In genomic region chr11:18770479-18771125, GRCh38 we compare ENCODE assay signal across 1 cellular context.
A peak's percentile ranks its signal among the peaks of the same experiment; 100 is the strongest.
TF ChIP-seq lines count a peak whose summit lies in the region.

No MANE protein-coding gene starts in this region.

TF ChIP-seq in GM12878, 131 proteins besides CTCF, POLR2A, EP300 and RAD21 (continued from another document):
- TF ChIP-seq ZBTB4 (CRISPR knock-in tag; IDR thresholded peaks at IDR 0.05) (no peak), EED (IDR thresholded peaks at IDR 0.05; ENCODE audit: low read depth) (no peak), REST (IDR thresholded peaks at IDR 0.05; ENCODE audit: low read depth, low read length) (no peak), HDAC2 (IDR thresholded peaks at IDR 0.05) (no peak), BHLHE40 (IDR thresholded peaks at IDR 0.05; ENCODE audit: borderline replicate concordance in 1 of 2, low read depth in 2 of 2, low read length in 1 of 2) (peak in 1 of 2 experiments; percentile 45; a peak in 1 of 4 replicates), POU2F2 (IDR thresholded peaks at IDR 0.05; ENCODE audit: borderline replicate concordance, low read depth, low read length) (0 out of 3 replicates have a peak, but pooled peaks have one; percentile 18), ZNF217 (IDR thresholded peaks at IDR 0.05) (no peak), RUNX3 (IDR thresholded peaks at IDR 0.05; ENCODE audit: low read length) (peak; percentile 83)
TF ChIP-seq in GM12878: peak in this region for 6.
